In the genomic region with DNA sequence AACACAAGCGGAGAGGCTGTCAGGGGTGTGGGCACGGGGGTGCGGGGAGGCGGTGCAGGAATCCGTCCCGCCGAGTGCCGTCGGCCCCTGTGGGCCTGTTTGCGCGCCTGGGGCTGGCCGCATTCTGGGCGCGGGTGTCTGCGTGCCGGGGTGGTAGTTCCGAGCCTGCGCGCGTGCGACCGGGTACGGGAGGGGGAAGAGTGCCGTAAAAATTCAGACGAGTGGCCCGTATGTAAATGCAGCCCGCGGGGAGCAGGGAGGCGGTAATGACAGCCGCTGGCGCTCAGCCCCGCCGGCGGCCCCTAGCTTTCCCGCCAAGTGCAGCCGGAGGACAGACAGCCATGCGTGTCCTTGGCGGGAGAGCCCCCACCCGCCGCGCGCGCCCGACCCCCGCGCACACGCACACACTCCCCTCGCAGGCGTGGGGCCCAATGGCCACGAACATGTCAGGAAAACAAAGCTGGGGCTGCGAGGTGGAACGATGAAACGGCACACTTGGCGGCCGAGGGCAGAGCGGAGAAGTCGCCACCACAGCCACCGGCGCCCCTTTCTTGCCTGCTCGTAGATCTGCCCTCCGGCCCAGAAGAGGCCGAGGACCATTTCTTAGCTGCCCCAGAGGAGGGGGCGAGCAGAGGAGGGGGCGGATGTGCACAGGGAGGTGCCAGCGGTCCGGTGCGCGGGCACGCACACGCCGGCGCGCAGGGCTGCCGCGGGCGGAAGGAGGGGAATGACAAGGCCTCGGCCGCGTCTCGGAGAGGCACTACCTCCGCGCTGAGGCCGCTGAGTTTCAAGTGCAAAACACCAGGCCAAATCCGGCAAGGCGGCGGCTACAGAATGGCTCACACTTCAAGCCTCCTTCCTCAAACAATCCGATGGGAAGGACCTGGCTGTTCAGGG, we compare ENCODE assay signal across 8 cellular contexts.
DNase-seq lines count a peak whose midpoint lies in the region; ATAC-seq and TF ChIP-seq lines count a peak whose summit lies in the region.

No MANE protein-coding gene starts in this region.

- H3K27me3 ChIP-seq in neural progenitor cell: peaks cover 100% of the 10 kb centered on the region
- peaks cover 90% of the 10 kb centered on the region for H3K27me3 ChIP-seq in thyroid gland

- H3K27me3 Mint-ChIP-seq in neural progenitor cell (ENCODE audit: insufficient read depth, low read depth): peaks cover 62% of the 10 kb centered on the region

- H3F3A ChIP-seq in neural progenitor cell (ENCODE audit: low read depth): peaks cover 42% of the 10 kb centered on the region

- WGBS in thyroid gland, 2 donors: 4% methylated on average over 41 to 60 of the region's 87 CpGs

- peak; percentile 77 to 82 for DNase-seq in NCI-H187 (lab: John Stamatoyannopoulos, UW)
- DNase-seq in NCI-H187 treated with DMSO at 0.1 percent for 48 hours (lab: John Stamatoyannopoulos, UW): no peak
- DNase-seq in SW480 (ENCODE audit: low spot score): peak; percentile 77
- DNase-seq in epithelial cell of proximal tubule (ENCODE audit: low read depth): no peak
- peak; percentile 60 for DNase-seq in neural progenitor cell (ENCODE audit: low spot score)
- DNase-seq in thyroid gland: no peak

- no peaks in the 10 kb centered on the region for H3K9me3 Mint-ChIP-seq in neural progenitor cell

- peaks cover 95% of the 10 kb centered on the region for H4K20me1 ChIP-seq in neural progenitor cell (ENCODE audit: low read depth)

- H3K4me1 Mint-ChIP-seq in neural progenitor cell: peaks cover 54% of the 10 kb centered on the region

- no peak overlapping the region for H2AFZ ChIP-seq in neural progenitor cell (replicated peaks)

- H3K9ac ChIP-seq in neural progenitor cell: no peak overlapping the region

- peak overlapping the region; percentile 35 for H3K4me3 ChIP-seq in epithelial cell of proximal tubule (ENCODE audit: low read depth, low read length)
- peak overlapping the region; percentile 45 for H3K4me3 ChIP-seq in neural progenitor cell
- peak overlapping the region in 1 of 3 donors; percentile 13 for H3K4me3 ChIP-seq in thyroid gland (replicated peaks in 1 of 3)

- TF ChIP-seq RAD21 in Ishikawa (IDR thresholded peaks at IDR 0.05; ENCODE audit: low read depth): no peak

- H3K27ac ChIP-seq in neural progenitor cell (no peak overlapping the region), thyroid gland (no peak overlapping the region)

- no peaks in the 10 kb centered on the region for H3K36me3 Mint-ChIP-seq in neural progenitor cell

- H3K27ac Mint-ChIP-seq in neural progenitor cell: peak overlapping the region; percentile 64

- no peaks in the 10 kb centered on the region for H3K79me2 ChIP-seq in neural progenitor cell (ENCODE audit: low read depth)

- H3K4me3 Mint-ChIP-seq in neural progenitor cell: peak overlapping the region; percentile 92

- H3K9me3 ChIP-seq in neural progenitor cell (ENCODE audit: low read depth) (no peaks in the 10 kb centered on the region), thyroid gland (no peaks in the 10 kb centered on the region)

- no peak for TF ChIP-seq EP300 in Ishikawa (IDR thresholded peaks at IDR 0.05; ENCODE audit: borderline replicate concordance)

- H3K4me1 ChIP-seq in neural progenitor cell (peaks cover 7% of the 10 kb centered on the region), thyroid gland (peaks cover 20 to 23% of the 10 kb centered on the region in 2 donors)

- ATAC-seq in GM21576 (IDR thresholded peaks at IDR 0.05; ENCODE audit: unreplicated experiment): peak; percentile 64

- no peaks in the 10 kb centered on the region for H3K36me3 ChIP-seq in neural progenitor cell
- no peaks in the 10 kb centered on the region for H3K36me3 ChIP-seq in thyroid gland

- intact Hi-C loops in thyroid gland (cut with DNase I): no loop called here

- H3K4me2 ChIP-seq in neural progenitor cell: peak overlapping the region; percentile 78

- no peak for TF ChIP-seq POLR2A in thyroid gland (IDR thresholded peaks at IDR 0.05)

- TF ChIP-seq CTCF in epithelial cell of proximal tubule (conservative IDR thresholded peaks at IDR 0.05; ENCODE audit: low read depth, low read length) (no peak), neural progenitor cell (IDR thresholded peaks at IDR 0.05) (no peak), thyroid gland (IDR thresholded peaks at IDR 0.05) (no peak)

TF ChIP-seq in Ishikawa, 13 proteins besides CTCF, POLR2A, EP300 and RAD21:
- TF ChIP-seq, protein P1, sequence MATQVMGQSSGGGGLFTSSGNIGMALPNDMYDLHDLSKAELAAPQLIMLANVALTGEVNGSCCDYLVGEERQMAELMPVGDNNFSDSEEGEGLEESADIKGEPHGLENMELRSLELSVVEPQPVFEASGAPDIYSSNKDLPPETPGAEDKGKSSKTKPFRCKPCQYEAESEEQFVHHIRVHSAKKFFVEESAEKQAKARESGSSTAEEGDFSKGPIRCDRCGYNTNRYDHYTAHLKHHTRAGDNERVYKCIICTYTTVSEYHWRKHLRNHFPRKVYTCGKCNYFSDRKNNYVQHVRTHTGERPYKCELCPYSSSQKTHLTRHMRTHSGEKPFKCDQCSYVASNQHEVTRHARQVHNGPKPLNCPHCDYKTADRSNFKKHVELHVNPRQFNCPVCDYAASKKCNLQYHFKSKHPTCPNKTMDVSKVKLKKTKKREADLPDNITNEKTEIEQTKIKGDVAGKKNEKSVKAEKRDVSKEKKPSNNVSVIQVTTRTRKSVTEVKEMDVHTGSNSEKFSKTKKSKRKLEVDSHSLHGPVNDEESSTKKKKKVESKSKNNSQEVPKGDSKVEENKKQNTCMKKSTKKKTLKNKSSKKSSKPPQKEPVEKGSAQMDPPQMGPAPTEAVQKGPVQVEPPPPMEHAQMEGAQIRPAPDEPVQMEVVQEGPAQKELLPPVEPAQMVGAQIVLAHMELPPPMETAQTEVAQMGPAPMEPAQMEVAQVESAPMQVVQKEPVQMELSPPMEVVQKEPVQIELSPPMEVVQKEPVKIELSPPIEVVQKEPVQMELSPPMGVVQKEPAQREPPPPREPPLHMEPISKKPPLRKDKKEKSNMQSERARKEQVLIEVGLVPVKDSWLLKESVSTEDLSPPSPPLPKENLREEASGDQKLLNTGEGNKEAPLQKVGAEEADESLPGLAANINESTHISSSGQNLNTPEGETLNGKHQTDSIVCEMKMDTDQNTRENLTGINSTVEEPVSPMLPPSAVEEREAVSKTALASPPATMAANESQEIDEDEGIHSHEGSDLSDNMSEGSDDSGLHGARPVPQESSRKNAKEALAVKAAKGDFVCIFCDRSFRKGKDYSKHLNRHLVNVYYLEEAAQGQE (IDR thresholded peaks at IDR 0.05; ENCODE audit: low read depth): no peak
- TF ChIP-seq EGR1 (IDR thresholded peaks at IDR 0.05): no peak
- peak; percentile 8; the same call in 1 of the 2 replicates for TF ChIP-seq TEAD4 (IDR thresholded peaks at IDR 0.05)
- no peak for TF ChIP-seq CEBPB (IDR thresholded peaks at IDR 0.05)
- peak; percentile 65; the same call in 1 of the 2 replicates for TF ChIP-seq TAF1 (IDR thresholded peaks at IDR 0.05; ENCODE audit: low read depth)
- TF ChIP-seq, protein P2, sequence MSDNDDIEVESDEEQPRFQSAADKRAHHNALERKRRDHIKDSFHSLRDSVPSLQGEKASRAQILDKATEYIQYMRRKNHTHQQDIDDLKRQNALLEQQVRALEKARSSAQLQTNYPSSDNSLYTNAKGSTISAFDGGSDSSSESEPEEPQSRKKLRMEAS (IDR thresholded peaks at IDR 0.05): peak; percentile 85
- TF ChIP-seq, protein P3, sequence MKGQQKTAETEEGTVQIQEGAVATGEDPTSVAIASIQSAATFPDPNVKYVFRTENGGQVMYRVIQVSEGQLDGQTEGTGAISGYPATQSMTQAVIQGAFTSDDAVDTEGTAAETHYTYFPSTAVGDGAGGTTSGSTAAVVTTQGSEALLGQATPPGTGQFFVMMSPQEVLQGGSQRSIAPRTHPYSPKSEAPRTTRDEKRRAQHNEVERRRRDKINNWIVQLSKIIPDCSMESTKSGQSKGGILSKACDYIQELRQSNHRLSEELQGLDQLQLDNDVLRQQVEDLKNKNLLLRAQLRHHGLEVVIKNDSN (IDR thresholded peaks at IDR 0.05): no peak
- no peak for TF ChIP-seq CREB1 (IDR thresholded peaks at IDR 0.05; ENCODE audit: low read depth)
- peak; percentile 16; the same call in 1 of the 2 replicates for TF ChIP-seq TCF12 (IDR thresholded peaks at IDR 0.05; ENCODE audit: low read depth)
- peak; percentile 32; the same call in 1 of the 2 replicates for TF ChIP-seq NFIC (IDR thresholded peaks at IDR 0.05)
- peak; percentile 77 for TF ChIP-seq ZBTB7A (IDR thresholded peaks at IDR 0.05; ENCODE audit: low read depth)
- TF ChIP-seq FOXM1 (IDR thresholded peaks at IDR 0.05; ENCODE audit: borderline replicate concordance, low read depth): no peak

Comparison
In these comparisons a context has a peak if more than half of its experiments do, and no peak if none do; other contexts are left out.
1. DNase-seq: peak in NCI-H187 (2 of 2), SW480 (single experiment) and neural progenitor cell (single experiment); none in NCI-H187 treated with DMSO at 0.1 percent for 48 hours (single experiment), epithelial cell of proximal tubule (single experiment) and thyroid gland (0 of 2).